ENCODE assay signal across 31 cellular contexts in genomic region chr20:51160821-51161220, GRCh38.
"Had no signal": no experiment of that assay in that cellular context is flagged by ENCODE, and none has a peak within 500 bp of the region (broad histone marks: within the 10 kb centered on the region; RNA-seq: fewer than 3 reads in every experiment).

No MANE protein-coding gene starts in this region.

- H3K9ac ChIP-seq: SK-N-SH had no signal

- H2AFZ ChIP-seq: PC-9 had no signal

- H3K4me3 ChIP-seq: cardiac muscle cell, MG63, PC-9, SJSA1 had no signal

- H3K9me3 ChIP-seq: MG63, SJSA1, SK-N-SH had no signal

- H3K27me3 ChIP-seq: cardiac muscle cell had no signal

- H3K4me1 ChIP-seq: SJSA1 had no signal

- H3K36me3 ChIP-seq: brain microvascular endothelial cell, cardiac muscle cell, MG63, SJSA1 had no signal

- DNase-seq: activated CD4-positive, alpha-beta T cell treated with anti-CD3 and anti-CD28 coated beads, Interleukin-2, amount 10 ng/mL, durations not matched to agents 24 days and 14 days; activated CD4-positive, alpha-beta T cell treated with anti-CD3 and anti-CD28 coated beads, Interleukin-2, amount 50 U/mL, for 4 hours; activated CD8-positive, alpha-beta T cell treated with anti-CD3 and anti-CD28 coated beads for 36 hours; activated effector memory CD4-positive, alpha-beta T cell treated with anti-CD3 and anti-CD28 coated beads, Interleukin-2, amount 50 U/mL, for 16 hours; activated naive CD4-positive, alpha-beta T cell; activated naive CD4-positive, alpha-beta T cell treated with anti-CD3 and anti-CD28 coated beads, Interleukin-2, amount 50 U/mL, for 16 hours; activated naive CD8-positive, alpha-beta T cell treated with anti-CD3 and anti-CD28 coated beads for 36 hours; activated T-cell treated with anti-CD3 and anti-CD28 coated beads, Interleukin-2, amount 50 U/mL, for 1 hour; activated T-cell treated with anti-CD3 and anti-CD28 coated beads, Interleukin-2, amount 50 U/mL, for 72 hours; amniotic stem cell; aorta; Kasumi-1; KBM-7; MG63; NCI-H1092; NCI-H1436 treated with DMSO at 0.1 percent for 48 hours; NCI-H1694 treated with DMSO at 0.1 percent for 48 hours; NCI-H2029; NCI-H345; NCI-H510A; NCI-H526; NCI-H748 treated with DMSO at 0.1 percent for 48 hours; NK-92 treated with Interleukin-12 subunit alpha and Interleukin-12 subunit beta, amount 100 ng/mL, for 24 hours; PC-9; SHP77; SK-N-SH had no signal

- H3K4me2 ChIP-seq: PC-9, SK-N-SH had no signal

- ATAC-seq: activated CD8-positive, alpha-beta T cell treated with anti-CD3 and anti-CD28 coated beads for 36 hours; activated T-cell treated with anti-CD3 and anti-CD28 coated beads, Interleukin-2, amount 50 U/mL, for 72 hours; activated T-helper 17 cell treated with anti-CD3 and anti-CD28 coated beads, Interleukin-2, amount 50 U/mL, for 72 hours had no signal

- H3K9me2 ChIP-seq: SK-N-SH had no signal

- H3K27ac ChIP-seq: brain microvascular endothelial cell, cardiac muscle cell, PC-9, RWPE1, SJSA1 had no signal
